ENCODE assay signal across 12 cellular contexts in the genomic region with DNA sequence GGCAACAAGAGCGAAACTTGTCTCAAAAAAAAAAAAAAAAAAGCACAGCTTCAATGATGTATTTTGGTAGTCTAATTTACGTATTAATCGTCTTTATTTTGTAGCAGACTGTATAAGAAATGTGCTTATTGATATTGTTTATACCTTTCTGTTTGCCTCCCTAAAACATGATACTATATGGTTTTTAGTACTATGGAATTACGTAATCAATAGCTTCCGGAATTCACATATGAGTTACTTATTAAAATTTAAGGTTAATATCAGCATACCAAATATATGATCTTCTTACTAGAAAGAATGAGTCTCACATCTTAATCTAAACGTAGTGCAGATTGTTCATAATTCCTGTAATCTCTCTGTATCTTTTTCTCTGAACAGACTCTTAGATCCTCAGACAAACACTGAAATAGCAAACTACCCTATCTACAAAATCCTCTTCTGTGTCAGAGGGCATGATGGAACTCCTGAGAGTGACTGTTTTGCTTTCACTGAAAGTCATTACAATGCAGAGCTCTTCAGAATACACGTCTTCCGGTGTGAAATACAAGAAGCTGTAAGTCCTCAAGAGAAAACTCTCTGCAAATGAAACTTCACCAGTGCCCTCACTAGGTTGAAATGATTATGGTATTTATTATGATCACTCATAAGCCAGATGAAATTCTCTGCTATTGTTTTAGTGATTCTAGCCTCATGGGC. TPM values are rescaled to one million over a fixed set of nuclear protein-coding genes. Genes with fewer than 3 reads are reported as not detected.
DNase-seq lines count a peak whose midpoint lies in the region; ATAC-seq, FAIRE-seq and TF ChIP-seq lines count a peak whose summit lies in the region.
"Had no signal": no experiment of that assay in that cellular context is flagged by ENCODE, and none has a peak within 500 bp of the region (broad histone marks: within the 10 kb centered on the region; RNA-seq: fewer than 3 reads in every experiment).

No MANE protein-coding gene starts in this region.

- H3K9ac ChIP-seq in K562 (ENCODE audit: insufficient read depth in 1 of 2, low read depth in 2 of 2, low read length in 2 of 2), result no peak overlapping the region
- H3K9ac ChIP-seq in kidney (ENCODE audit: low read length in 2 of 2), result no peak overlapping the region

- intact Hi-C loops in K562 (cut with micrococcal nuclease), result no loop called here
- intact Hi-C loops in kidney (cut with DNase I), result no loop called here

- WGBS in K562 (ENCODE audit: insufficient coverage, low coverage, missing lambda C conversion rate), result 92% methylated on average over 8 of the region's 8 CpGs

- no peak for FAIRE-seq in K562 (lab: Jason Lieb, UNC)
- FAIRE-seq in kidney (lab: Jason Lieb, UNC), result no peak

- no peaks in the 10 kb centered on the region for H3K79me2 ChIP-seq in K562 (ENCODE audit: control insufficient read depth, insufficient read depth, low read length)

- H3K27ac ChIP-seq in K562 (ENCODE audit: extremely low read depth, low read depth, low read length) (no peak overlapping the region), kidney (ENCODE audit: low read depth in 2 of 2, low read length in 2 of 2) (no peak overlapping the region)

- no peak overlapping the region for H2AFZ ChIP-seq in K562 (ENCODE audit: low read depth, low read length)

- TF ChIP-seq EP300 in K562 (IDR thresholded peaks at IDR 0.05; ENCODE audit: low read length), result no peak

- H3K4me2 ChIP-seq in K562 (ENCODE audit: insufficient read depth, low read length), result no peak overlapping the region

- CTCF ChIA-PET in K562 (lab: Yijun Ruan, JAX; ENCODE audit: low intra/inter-chr PET ratio), result interaction anchor here (0.6 to 0.7 kb wide), 2 partner anchors 19 to 35 kb away, joined by 3 to 4 read pairs; no protein-coding TSS in a partner anchor

- TF ChIP-seq POLR2A in K562 (conservative IDR thresholded peaks at IDR 0.05), result no peak

- ATAC-seq in GM18498 (IDR thresholded peaks at IDR 0.05; ENCODE audit: unreplicated experiment) (peak; percentile 77), HG03159 (IDR thresholded peaks at IDR 0.05; ENCODE audit: unreplicated experiment) (peak; percentile 85), K562 (no peak)

- H3K4me3 ChIP-seq in K562 (no peak overlapping the region), kidney (ENCODE audit: low read length in 2 of 2) (no peak overlapping the region)
- H3K4me3 ChIP-seq: thyroid gland had no signal

- no peaks in the 10 kb centered on the region for H3K9me1 ChIP-seq in K562 (ENCODE audit: control insufficient read depth, insufficient read depth, low read length)

- POLR2A ChIA-PET in K562 (lab: Yijun Ruan, JAX), result no interaction called here

- DNase-seq in GM20000 (ENCODE audit: low spot score) (peak; percentile 19), K562 (ENCODE audit: extremely low read depth in 1 of 4, low spot score in 3 of 4) (no peak), kidney (no peak), hypothalamus (lab: John Stamatoyannopoulos, UW) (no peak), kidney glomerular epithelial cell (lab: John Stamatoyannopoulos, UW) (no peak), iPS-NIHi7 (ENCODE audit: extremely low spot score) (no peak)
- DNase-seq: DMS53, HFFc6, NCI-H1436 treated with DMSO at 0.1 percent for 48 hours, thyroid gland had no signal

- H4K20me1 ChIP-seq in K562 (replicated peaks; ENCODE audit: control insufficient read depth, insufficient read depth, low read length), result no peaks in the 10 kb centered on the region

- no TSS peak for BruUV-seq in K562 (replicated peaks; lab: Mats Ljungman, UMichigan)

- H3K36me3 ChIP-seq in K562 (ENCODE audit: control insufficient read depth, insufficient read depth, low read length), result peaks cover 38% of the 10 kb centered on the region; the same call in 1 of the 3 replicates
- H3K36me3 ChIP-seq in kidney (ENCODE audit: control insufficient read depth in 1 of 2, insufficient read depth in 2 of 2, low read length in 2 of 2), result peaks cover 12 to 13% of the 10 kb centered on the region in 2 donors

- H3K27me3 ChIP-seq in K562 (ENCODE audit: control insufficient read depth in 2 of 2, insufficient read depth in 2 of 2, low read length in 2 of 2), result no peaks in the 10 kb centered on the region
- H3K27me3 ChIP-seq: thyroid gland had no signal

- TF ChIP-seq CTCF in GM20000 (IDR thresholded peaks at IDR 0.05; ENCODE audit: extremely low read depth, missing control alignments) (no peak), K562 (IDR thresholded peaks at IDR 0.05 in 2 of 3, conservative IDR thresholded peaks at IDR 0.05 in 1 of 3; ENCODE audit: insufficient read depth in 2 of 3, low read depth in 1 of 3, low read length in 3 of 3) (no peak), kidney (IDR thresholded peaks at IDR 0.05; ENCODE audit: borderline replicate concordance, extremely low read depth, insufficient read depth) (no peak)

- H3K9me3 ChIP-seq in K562 (replicated peaks; ENCODE audit: control insufficient read depth, insufficient read depth, low read depth, low read length) (no peaks in the 10 kb centered on the region), kidney (ENCODE audit: control insufficient read depth in 1 of 2, low read length in 2 of 2) (no peaks in the 10 kb centered on the region)
- H3K9me3 ChIP-seq: thyroid gland had no signal

- no peak for TF ChIP-seq RAD21 in K562 (CRISPR knock-in tag; conservative IDR thresholded peaks at IDR 0.05 in 1 of 2, IDR thresholded peaks at IDR 0.05 in 1 of 2)

- no peaks in the 10 kb centered on the region for H3K4me1 ChIP-seq in K562 (replicated peaks in 1 of 2; ENCODE audit: control insufficient read depth in 2 of 2, insufficient read depth in 2 of 2, low read length in 2 of 2)
- H3K4me1 ChIP-seq in kidney (ENCODE audit: control insufficient read depth in 1 of 2, insufficient read depth in 1 of 2, low read depth in 1 of 2, low read length in 2 of 2), result no peaks in the 10 kb centered on the region
- H3K4me1 ChIP-seq: thyroid gland had no signal

- in situ Hi-C loops in K562 (cut with MboI), result loop anchor here (10.0 kb wide), 1 partner anchor 524 kb away; no protein-coding TSS in a partner anchor

RNA-seq across cellular contexts. Expression of a gene that starts 44.4 kb away (rescaled TPM):
- total RNA-seq in K562 (2011; cell fraction: chromatin; rRNA removed; ENCODE audit: low replicate concordance), result 2.8 and 10.7 TPM in 2 replicates
- total RNA-seq in K562 (2011; cell fraction: nucleolus; rRNA removed), result 1.8 and 3.8 TPM in 2 replicates
- total RNA-seq in K562 (2011; cell fraction: nucleoplasm; rRNA removed), result 7.3 and 13.7 TPM in 2 replicates
- total RNA-seq in K562 (2014; rRNA removed) (0.24 TPM in 1 of 2 replicates, not detected in the other), K562 (2014; rRNA removed; fragmentation: Illumina TruSeq; extraction: Trizol) (0.36 and 0.67 TPM in 2 replicates), K562 (2015; rRNA removed; fragmentation: Illumina TruSeq; extraction: Trizol) (0.75 and 0.83 TPM in 2 replicates), K562 (2021) (0.16 TPM in 1 of 2 replicates, not detected in the other), kidney (4.1 TPM)
- polyA plus RNA-seq in K562 (2011; rRNA removed) (0.27 TPM in 1 of 2 replicates, not detected in the other), K562 (2014; fragmentation: Illumina TruSeq; extraction: Trizol) (not detected in 2 replicates), K562 (2014; fragmentation: Nextera tagmentation; extraction: Ambion mirVana) (not detected), K562 (2014; rRNA removed) (0.15 TPM in 1 of 2 replicates, not detected in the other), kidney (ENCODE audit: insufficient read depth, low read depth, low replicate concordance) (0.34 TPM)
- 0.09 TPM in 1 of 2 replicates, not detected in the other for polyA plus RNA-seq in K562 (2011; cell fraction: cytosol; rRNA removed)
- 1.1 and 2.2 TPM in 2 replicates for polyA plus RNA-seq in K562 (2011; cell fraction: nucleus; rRNA removed)
- not detected in 2 replicates for polyA plus RNA-seq in K562 (2012)
- polyA minus RNA-seq in K562 (2011; rRNA and poly(A)+ RNA removed), result 5.1 and 6.2 TPM in 2 replicates
- polyA minus RNA-seq in K562 (2011; cell fraction: cytosol; rRNA and poly(A)+ RNA removed), result not detected in 2 replicates
- 6.0 and 7.4 TPM in 2 replicates for polyA minus RNA-seq in K562 (2011; cell fraction: nucleus; rRNA and poly(A)+ RNA removed)

RNA-seq across cellular contexts. Expression of a gene that starts 48.2 kb away (rescaled TPM):
- 103 and 147 TPM in 2 replicates for total RNA-seq in K562 (2011; cell fraction: chromatin; rRNA removed; ENCODE audit: low replicate concordance)
- total RNA-seq in K562 (2011; cell fraction: nucleolus; rRNA removed), result 25.3 and 30.7 TPM in 2 replicates
- total RNA-seq in K562 (2011; cell fraction: nucleoplasm; rRNA removed), result 45.7 and 53.1 TPM in 2 replicates
- total RNA-seq in K562 (2014; rRNA removed), result 5.1 and 6.8 TPM in 2 replicates
- total RNA-seq in K562 (2014; rRNA removed; fragmentation: Illumina TruSeq; extraction: Trizol), result 15.7 and 16.3 TPM in 2 replicates
- total RNA-seq in K562 (2015; rRNA removed; fragmentation: Illumina TruSeq; extraction: Trizol), result 14.1 and 16.5 TPM in 2 replicates
- total RNA-seq in K562 (2021), result 12.6 and 15.3 TPM in 2 replicates
- polyA plus RNA-seq in K562 (2011; rRNA removed), result 21.0 and 22.7 TPM in 2 replicates
- polyA plus RNA-seq in K562 (2011; cell fraction: cytosol; rRNA removed), result 4.0 and 8.5 TPM in 2 replicates
- 19.9 and 21.0 TPM in 2 replicates for polyA plus RNA-seq in K562 (2011; cell fraction: nucleus; rRNA removed)
- polyA plus RNA-seq in K562 (2012), result 7.6 and 8.2 TPM in 2 replicates
- 9.6 and 13.1 TPM in 2 replicates for polyA plus RNA-seq in K562 (2014; fragmentation: Illumina TruSeq; extraction: Trizol)
- 1 to 10 TPM; 1.5 to 2.2 TPM for polyA plus RNA-seq in K562 (2014; fragmentation: Nextera tagmentation; extraction: Ambion mirVana)
- polyA plus RNA-seq in K562 (2014; rRNA removed), result 7.7 and 9.8 TPM in 2 replicates
- 30.5 and 41.7 TPM in 2 replicates for polyA minus RNA-seq in K562 (2011; rRNA and poly(A)+ RNA removed)
- 6.6 and 11.8 TPM in 2 replicates for polyA minus RNA-seq in K562 (2011; cell fraction: cytosol; rRNA and poly(A)+ RNA removed)
- 24.9 and 52.1 TPM in 2 replicates for polyA minus RNA-seq in K562 (2011; cell fraction: nucleus; rRNA and poly(A)+ RNA removed)
- total RNA-seq in kidney, result 61.1 TPM
- polyA plus RNA-seq in kidney (ENCODE audit: insufficient read depth, low read depth, low replicate concordance), result 13.7 TPM

RNA-seq across cellular contexts. Expression of a gene that starts 57.8 kb away (rescaled TPM):
- total RNA-seq in K562 (2011; cell fraction: chromatin; rRNA removed; ENCODE audit: low replicate concordance), result 9.0 and 26.0 TPM in 2 replicates
- 4.8 and 7.8 TPM in 2 replicates for total RNA-seq in K562 (2011; cell fraction: nucleolus; rRNA removed)
- total RNA-seq in K562 (2011; cell fraction: nucleoplasm; rRNA removed), result 14.2 and 26.4 TPM in 2 replicates
- 3.4 and 4.3 TPM in 2 replicates for total RNA-seq in K562 (2014; rRNA removed)
- 4.3 and 5.4 TPM in 2 replicates for total RNA-seq in K562 (2014; rRNA removed; fragmentation: Illumina TruSeq; extraction: Trizol)
- 3.5 and 3.9 TPM in 2 replicates for total RNA-seq in K562 (2015; rRNA removed; fragmentation: Illumina TruSeq; extraction: Trizol)
- total RNA-seq in K562 (2021), result 7.4 and 9.1 TPM in 2 replicates
- polyA plus RNA-seq in K562 (2011; rRNA removed), result 20.7 and 21.4 TPM in 2 replicates
- polyA plus RNA-seq in K562 (2011; cell fraction: cytosol; rRNA removed), result 5.5 and 9.9 TPM in 2 replicates
- polyA plus RNA-seq in K562 (2011; cell fraction: nucleus; rRNA removed), result 21.9 and 38.1 TPM in 2 replicates
- 5.8 and 9.5 TPM in 2 replicates for polyA plus RNA-seq in K562 (2012)
- 10.0 and 11.4 TPM in 2 replicates for polyA plus RNA-seq in K562 (2014; fragmentation: Illumina TruSeq; extraction: Trizol)
- polyA plus RNA-seq in K562 (2014; fragmentation: Nextera tagmentation; extraction: Ambion mirVana), result 1 to 10 TPM; 2.4 to 5.0 TPM
- polyA plus RNA-seq in K562 (2014; rRNA removed), result 9.4 and 10.3 TPM in 2 replicates
- 12.0 and 12.8 TPM in 2 replicates for polyA minus RNA-seq in K562 (2011; rRNA and poly(A)+ RNA removed)
- 5.7 and 6.9 TPM in 2 replicates for polyA minus RNA-seq in K562 (2011; cell fraction: cytosol; rRNA and poly(A)+ RNA removed)
- 4.0 and 9.6 TPM in 2 replicates for polyA minus RNA-seq in K562 (2011; cell fraction: nucleus; rRNA and poly(A)+ RNA removed)
- total RNA-seq in kidney, result 8.2 TPM
- 3.4 TPM for polyA plus RNA-seq in kidney (ENCODE audit: insufficient read depth, low read depth, low replicate concordance)
